ENCODE assay signal across 3 cellular contexts in the genomic region with DNA sequence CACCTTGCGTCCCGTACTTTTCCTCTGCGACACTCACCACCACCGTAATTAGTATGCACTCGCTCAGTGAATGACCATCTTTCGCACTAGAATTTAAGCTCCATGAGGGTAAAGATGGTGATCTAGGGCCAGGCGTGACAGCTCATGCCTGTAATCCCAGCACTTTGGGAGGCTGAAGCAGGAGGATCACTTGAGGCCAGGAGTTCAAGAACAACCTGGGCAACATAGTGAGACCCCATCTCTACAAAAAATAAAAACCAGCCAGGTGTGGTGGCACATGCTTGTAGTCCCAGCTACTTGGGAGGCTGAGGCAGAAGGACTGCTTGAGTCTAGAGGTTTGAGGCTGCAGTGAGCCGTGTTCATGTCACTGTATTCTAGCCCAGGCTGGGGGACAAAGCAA. TPM values are rescaled to one million over a fixed set of nuclear protein-coding genes. Genes with fewer than 3 reads are reported as not detected.
"Had no signal": no experiment of that assay in that cellular context is flagged by ENCODE, and none has a peak within 500 bp of the region (broad histone marks: within the 10 kb centered on the region; RNA-seq: fewer than 3 reads in every experiment).

No MANE protein-coding gene starts in this region.

RNA-seq across cellular contexts. Expression of gene RGS9BP, which starts 19.3 kb away (rescaled TPM):
- total RNA-seq: activated B cell treated with CpG ODN at 0.5 μM for 24 hours, ascending aorta had no signal
- polyA plus RNA-seq: cardiac muscle cell had no signal
